Comparison of ENCODE assay signal across 8 cellular contexts in the genomic region with DNA sequence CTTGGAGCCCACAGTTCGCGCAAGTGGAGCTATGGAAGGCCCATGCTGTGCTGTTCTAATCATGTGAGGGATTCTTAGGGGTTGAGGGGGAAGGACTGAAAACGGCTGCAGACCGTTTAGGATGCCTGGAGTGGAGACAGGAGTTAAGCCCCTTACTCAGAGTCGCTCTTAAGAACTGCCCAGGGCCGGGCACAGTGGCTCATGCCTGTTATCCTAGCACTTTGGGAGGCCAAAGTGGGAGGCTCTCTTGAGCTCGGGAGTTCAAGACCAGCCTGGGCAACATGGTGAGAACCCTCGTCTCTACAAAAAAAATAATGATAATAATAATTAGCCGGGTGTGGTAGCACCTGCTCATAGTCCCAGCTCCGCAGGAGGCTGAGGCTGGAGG. TPM values are rescaled to one million over a fixed set of nuclear protein-coding genes. Genes with fewer than 3 reads are reported as not detected.
DNase-seq lines count a peak whose midpoint lies in the region; ATAC-seq and TF ChIP-seq lines count a peak whose summit lies in the region.

No MANE protein-coding gene starts in this region.

- H3K36me3 ChIP-seq in heart left ventricle (peaks cover 0 to 8% (median 0%) of the 10 kb centered on the region in 9 donors), body of pancreas (replicated peaks in 1 of 2; ENCODE audit: insufficient read depth in 1 of 2, low read depth in 2 of 2) (no peaks in the 10 kb centered on the region), lung (ENCODE audit: control insufficient read depth in 2 of 2, insufficient read depth in 2 of 2, low read length in 2 of 2) (peaks cover 0 to 5% of the 10 kb centered on the region in 2 donors), upper lobe of right lung (no peaks in the 10 kb centered on the region)

- ATAC-seq in heart left ventricle (peak in 1 of 4 donors; percentile 0), left ventricle myocardium superior (no peak), body of pancreas (no peak), lung (ENCODE audit: insufficient read depth, low FRiP score) (no peak), upper lobe of right lung (no peak), GM19324 (IDR thresholded peaks at IDR 0.05; ENCODE audit: low FRiP score, unreplicated experiment) (no peak)

- H3K9me3 ChIP-seq in heart left ventricle = no peaks in the 10 kb centered on the region
- no peaks in the 10 kb centered on the region for H3K9me3 ChIP-seq in body of pancreas
- H3K9me3 ChIP-seq in lung (ENCODE audit: control insufficient read depth in 2 of 2, insufficient read depth in 1 of 2, low read length in 1 of 2) = no peaks in the 10 kb centered on the region
- no peaks in the 10 kb centered on the region for H3K9me3 ChIP-seq in upper lobe of right lung

- 18 to 22% (median 19%) methylated on average over 8 to 10 of the region's 10 CpGs for WGBS in heart left ventricle, 4 donors
- whole genome bisulfite sequencing in body of pancreas, 2 donors = 1 to 7% methylated on average over 10 of the region's 10 CpGs
- WGBS in lung, 2 donors = 14 to 23% methylated on average over 10 of the region's 10 CpGs

- peak overlapping the region; percentile 97 to 100 (median 100) for H3K27ac ChIP-seq in heart left ventricle
- H3K27ac ChIP-seq in body of pancreas = peak overlapping the region; percentile 94 to 100 (median 100)
- peak overlapping the region; percentile 99 to 100 for H3K27ac ChIP-seq in lung (ENCODE audit: low read depth in 1 of 2, low read length in 1 of 2)
- peak overlapping the region; percentile 100 for H3K27ac ChIP-seq in upper lobe of right lung

- H3K27me3 ChIP-seq in heart left ventricle = no peaks in the 10 kb centered on the region
- H3K27me3 ChIP-seq in body of pancreas = no peaks in the 10 kb centered on the region
- H3K27me3 ChIP-seq in lung (ENCODE audit: control insufficient read depth, insufficient read depth) = no peaks in the 10 kb centered on the region
- no peaks in the 10 kb centered on the region for H3K27me3 ChIP-seq in upper lobe of right lung

- H3K4me3 ChIP-seq in heart left ventricle (peak overlapping the region; percentile 64 to 99 (median 86)), body of pancreas (peak overlapping the region; percentile 46 to 71), lung (peak overlapping the region; percentile 83), upper lobe of right lung (peak overlapping the region; percentile 82)

- H3K4me1 ChIP-seq in heart left ventricle = peaks cover 0 to 58% (median 40%) of the 10 kb centered on the region in 12 donors
- peaks cover 51% of the 10 kb centered on the region for H3K4me1 ChIP-seq in body of pancreas
- H3K4me1 ChIP-seq in lung (ENCODE audit: control insufficient read depth in 2 of 2, insufficient read depth in 2 of 2, low read length in 2 of 2) = peaks cover 6 to 20% of the 10 kb centered on the region in 2 donors
- peaks cover 38% of the 10 kb centered on the region for H3K4me1 ChIP-seq in upper lobe of right lung

- TF ChIP-seq POLR2A in heart left ventricle (IDR thresholded peaks at IDR 0.05) = no peak
- no peak for TF ChIP-seq POLR2A in body of pancreas (IDR thresholded peaks at IDR 0.05)

- intact Hi-C loops in heart left ventricle (cut with DNase I) (loop anchor here in 7 of 10 donors (1.0 to 2.0 kb wide), 5 partner anchors 18 to 68 kb away; a partner anchor contains a TSS), left ventricle myocardium superior (cut with micrococcal nuclease) (no loop called here), body of pancreas (cut with DNase I) (no loop called here), upper lobe of right lung (cut with DNase I) (no loop called here)

- TF ChIP-seq CTCF in heart left ventricle (IDR thresholded peaks at IDR 0.05) (no peak), body of pancreas (IDR thresholded peaks at IDR 0.05) (no peak), lung (IDR thresholded peaks at IDR 0.05; ENCODE audit: control extremely low read depth, extremely low read depth) (no peak), upper lobe of right lung (IDR thresholded peaks at IDR 0.05) (no peak)

- DNase-seq in heart left ventricle = no peak
- DNase-seq in left ventricle myocardium superior = no peak
- no peak for DNase-seq in body of pancreas
- no peak for DNase-seq in lung (ENCODE audit: low spot score)
- DNase-seq in upper lobe of right lung = no peak
- no peak for DNase-seq in NOMO-1 treated with dmso at 0.1 percent for 144 hours (lab: John Stamatoyannopoulos, UW; ENCODE audit: unreplicated experiment)
- DNase-seq in activated CD8-positive, alpha-beta memory T cell treated with anti-CD3 and anti-CD28 coated beads for 24 hours = no peak

RNA-seq across cellular contexts. Expression of a gene that starts 1.1 kb away (rescaled TPM):
- total RNA-seq in heart left ventricle (10 to 100 TPM; 27.9 to 63.8 (median 37.8) TPM), left ventricle myocardium superior (45.5 TPM), body of pancreas (10 to 100 TPM; 18.8 to 27.2 TPM), lung (10 to 100 TPM; 31.1 to 41.3 TPM), upper lobe of right lung (38.1 TPM)
- polyA plus RNA-seq in heart left ventricle (10 to 100 TPM; 20.5 to 50.1 TPM), lung (10 to 100 TPM; 17.1 to 31.5 TPM)

RNA-seq across cellular contexts. Expression of a gene that starts 13.4 kb away (rescaled TPM):
- total RNA-seq in heart left ventricle (10 to 100 TPM; 15.8 to 47.1 (median 19.3) TPM), left ventricle myocardium superior (20.1 TPM), body of pancreas (10 to 100 TPM; 13.7 to 14.8 TPM), lung (10 to 100 TPM; 17.6 to 25.5 TPM), upper lobe of right lung (21.3 TPM)
- polyA plus RNA-seq in heart left ventricle (10 to 100 TPM; 17.9 to 51.1 TPM), lung (10 to 100 TPM; 16.4 to 17.4 TPM)

RNA-seq across cellular contexts. Expression of a gene that starts 19.7 kb away (rescaled TPM):
- total RNA-seq in heart left ventricle (10 to 100 TPM in 6 of 9 donors, 1 to 10 TPM in 3; 7.4 to 19.7 (median 14.8) TPM), left ventricle myocardium superior (27.1 TPM), body of pancreas (100 to 1,000 TPM in 1 of 2 donors, 10 to 100 TPM in 1; 35.8 to 128 TPM), lung (10 to 100 TPM; 26.1 to 35.3 TPM), upper lobe of right lung (38.1 TPM)
- polyA plus RNA-seq in heart left ventricle (10 to 100 TPM; 14.8 to 32.4 TPM), lung (10 to 100 TPM; 37.4 to 58.5 TPM)

Comparison
In these comparisons a context has a peak if more than half of its experiments do, and no peak if none do; other contexts are left out.
1. intact Hi-C loops: an anchor here in heart left ventricle (1.0 to 2.0 kb wide); none called in left ventricle myocardium superior, body of pancreas and upper lobe of right lung.